1 cellular context compared by ENCODE assay signal in the genomic region with DNA sequence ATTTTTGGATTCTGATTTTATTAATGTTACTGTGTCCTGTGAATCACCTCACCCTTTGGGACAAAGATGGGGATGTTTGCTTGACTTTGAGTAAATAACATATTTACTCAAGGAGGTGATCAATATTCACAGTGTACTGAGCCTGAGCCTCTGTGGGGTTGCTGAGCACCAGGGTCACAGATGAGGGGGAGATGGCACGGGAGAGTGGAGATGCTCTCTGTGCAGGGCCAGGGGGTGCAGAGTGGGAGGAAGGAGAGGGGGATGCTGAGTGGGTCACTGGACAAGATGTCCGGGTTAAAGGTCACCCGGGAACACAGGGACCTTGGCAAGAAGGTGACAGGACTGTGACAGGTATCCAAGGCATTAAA.
TF ChIP-seq lines count a peak whose summit lies in the region.

No MANE protein-coding gene starts in this region.

TF ChIP-seq in IMR-90, 13 proteins besides CTCF, POLR2A, EP300 and RAD21:
- no peak for TF ChIP-seq CEBPB (IDR thresholded peaks at IDR 0.05; ENCODE audit: low read depth, low read length)
- TF ChIP-seq SMC3 (IDR thresholded peaks at IDR 0.05; ENCODE audit: low read depth, low read length), result no peak
- TF ChIP-seq RCOR1 (IDR thresholded peaks at IDR 0.05; ENCODE audit: insufficient replicate concordance, low read length), result no peak
- TF ChIP-seq BHLHE40 (IDR thresholded peaks at IDR 0.05; ENCODE audit: low read depth, low read length), result no peak
- no peak for TF ChIP-seq MAZ (IDR thresholded peaks at IDR 0.05; ENCODE audit: borderline replicate concordance, low read depth, low read length)
TF ChIP-seq in IMR-90: peak in this region for 0.
